In the genomic region with DNA sequence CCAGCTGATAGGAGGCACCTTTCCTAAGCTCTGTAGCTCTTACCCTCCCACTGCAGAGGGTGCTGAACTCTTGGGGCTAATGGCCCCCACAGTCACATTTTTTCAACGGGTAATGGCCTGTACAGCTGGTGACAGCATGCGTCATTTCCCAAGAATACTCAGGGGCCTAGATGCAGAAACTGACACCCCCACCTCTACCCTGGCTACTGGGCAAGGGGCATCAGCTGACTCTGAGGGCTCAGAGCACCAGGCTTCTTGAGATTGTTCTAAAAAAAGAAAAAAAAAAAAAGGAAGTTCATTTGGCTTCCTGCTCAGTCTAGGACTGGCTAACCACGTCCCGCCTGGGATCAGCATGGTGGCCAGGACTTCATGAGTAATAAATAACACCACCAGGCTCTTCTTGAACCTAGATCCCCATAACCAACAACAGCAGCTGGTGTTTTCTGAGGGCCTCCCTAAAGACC, we compare ENCODE assay signal across 9 cellular contexts. TPM values are rescaled to one million over a fixed set of nuclear protein-coding genes. Genes with fewer than 3 reads are reported as not detected.
DNase-seq lines count a peak whose midpoint lies in the region; ATAC-seq, FAIRE-seq and TF ChIP-seq lines count a peak whose summit lies in the region.
"Had no signal": no experiment of that assay in that cellular context is flagged by ENCODE, and none has a peak within 500 bp of the region (broad histone marks: within the 10 kb centered on the region; RNA-seq: fewer than 3 reads in every experiment).

No MANE protein-coding gene starts in this region.

- H3K4me3 Mint-ChIP-seq in dendritic cell treated with granulocyte-macrophage colony-stimulating factor and Interleukin-4, amounts not matched to agents 40 ng/mL and 50 ng/mL, for 4 days: no peak overlapping the region
- H3K4me3 Mint-ChIP-seq in osteocyte (ENCODE audit: unreplicated experiment): no peak overlapping the region
- H3K4me3 Mint-ChIP-seq: activated CD8-positive, alpha-beta memory T cell treated with anti-CD3 and anti-CD28 coated beads, Interleukin-2, amount 10 ng/mL, durations not matched to agents 7 days and 5 days had no signal

- no peaks in the 10 kb centered on the region for H3K9me3 Mint-ChIP-seq in dendritic cell treated with granulocyte-macrophage colony-stimulating factor and Interleukin-4, amounts not matched to agents 40 ng/mL and 50 ng/mL, for 4 days
- no peaks in the 10 kb centered on the region for H3K9me3 Mint-ChIP-seq in osteocyte (ENCODE audit: unreplicated experiment)

- intact Hi-C loops in dendritic cell treated with granulocyte-macrophage colony-stimulating factor and Interleukin-4, amounts not matched to agents 40 ng/mL and 50 ng/mL, for 4 days (cut with micrococcal nuclease): loop anchor here (2.0 to 5.0 kb wide), 2 partner anchors 15 to 35 kb away; no protein-coding TSS in a partner anchor

- no peak for FAIRE-seq in GM12891 (lab: Jason Lieb, UNC)

- TF ChIP-seq POLR2A in GM12891 (IDR thresholded peaks at IDR 0.05; ENCODE audit: low read depth, low read length): no peak

- DNase-seq in AG08395 (ENCODE audit: low spot score) (peak; percentile 54), KG1 (lab: John Stamatoyannopoulos, UW) (peak; percentile 86), mucosa of gallbladder (ENCODE audit: low spot score) (peak; percentile 49), NCI-H524 (lab: John Stamatoyannopoulos, UW) (no peak), osteocyte (ENCODE audit: extremely low spot score, unreplicated experiment) (no peak), GM12891 (ENCODE audit: insufficient read length, low spot score) (no peak)
- DNase-seq: activated CD8-positive, alpha-beta memory T cell treated with anti-CD3 and anti-CD28 coated beads, Interleukin-2, amount 10 ng/mL, durations not matched to agents 7 days and 5 days had no signal

- ATAC-seq in HG02798 (IDR thresholded peaks at IDR 0.05; ENCODE audit: poor library complexity, unreplicated experiment): no peak
- ATAC-seq: activated CD8-positive, alpha-beta memory T cell treated with anti-CD3 and anti-CD28 coated beads, Interleukin-2, amount 10 ng/mL, durations not matched to agents 7 days and 5 days had no signal

- TF ChIP-seq CTCF in osteocyte (IDR thresholded peaks at IDR 0.05): no peak

- peaks cover 44% of the 10 kb centered on the region for H3K27me3 Mint-ChIP-seq in dendritic cell treated with granulocyte-macrophage colony-stimulating factor and Interleukin-4, amounts not matched to agents 40 ng/mL and 50 ng/mL, for 4 days
- H3K27me3 Mint-ChIP-seq in osteocyte (ENCODE audit: unreplicated experiment): no peaks in the 10 kb centered on the region
- H3K27me3 Mint-ChIP-seq: activated CD8-positive, alpha-beta memory T cell treated with anti-CD3 and anti-CD28 coated beads, Interleukin-2, amount 10 ng/mL, durations not matched to agents 7 days and 5 days had no signal

- H3K36me3 Mint-ChIP-seq in dendritic cell treated with granulocyte-macrophage colony-stimulating factor and Interleukin-4, amounts not matched to agents 40 ng/mL and 50 ng/mL, for 4 days (ENCODE audit: low read depth): no peaks in the 10 kb centered on the region
- no peaks in the 10 kb centered on the region for H3K36me3 Mint-ChIP-seq in osteocyte (ENCODE audit: unreplicated experiment)
- H3K36me3 Mint-ChIP-seq: activated CD8-positive, alpha-beta memory T cell treated with anti-CD3 and anti-CD28 coated beads, Interleukin-2, amount 10 ng/mL, durations not matched to agents 7 days and 5 days had no signal

- H3K27ac Mint-ChIP-seq in dendritic cell treated with granulocyte-macrophage colony-stimulating factor and Interleukin-4, amounts not matched to agents 40 ng/mL and 50 ng/mL, for 4 days: peak overlapping the region; percentile 85
- H3K27ac Mint-ChIP-seq in osteocyte (ENCODE audit: unreplicated experiment): no peak overlapping the region
- H3K27ac Mint-ChIP-seq: activated CD8-positive, alpha-beta memory T cell treated with anti-CD3 and anti-CD28 coated beads, Interleukin-2, amount 10 ng/mL, durations not matched to agents 7 days and 5 days had no signal

- peaks cover 63% of the 10 kb centered on the region for H3K4me1 Mint-ChIP-seq in dendritic cell treated with granulocyte-macrophage colony-stimulating factor and Interleukin-4, amounts not matched to agents 40 ng/mL and 50 ng/mL, for 4 days (ENCODE audit: low read depth)
- H3K4me1 Mint-ChIP-seq in osteocyte (ENCODE audit: unreplicated experiment): peaks cover 22% of the 10 kb centered on the region

TF ChIP-seq in GM12891, 5 proteins besides CTCF, POLR2A, EP300 and RAD21:
- TF ChIP-seq PAX5 (IDR thresholded peaks at IDR 0.05; ENCODE audit: insufficient read depth, low read length, severe bottlenecking) (no peak), POLR2AphosphoS5 (IDR thresholded peaks at IDR 0.05; ENCODE audit: low read depth, low read length) (no peak), POU2F2 (IDR thresholded peaks at IDR 0.05; ENCODE audit: low read depth, low read length) (no peak), SPI1 (IDR thresholded peaks at IDR 0.05; ENCODE audit: low read depth, low read length) (no peak), TAF1 (IDR thresholded peaks at IDR 0.05; ENCODE audit: low read depth, low read length) (no peak)

RNA-seq across cellular contexts. Expression of gene ZFP36L1, which starts 35.2 kb away (rescaled TPM):
- total RNA-seq in mucosa of gallbladder (398 TPM), osteocyte (311 and 352 TPM in 2 replicates)
- polyA plus RNA-seq in GM12891 (2012; ENCODE audit: low read depth, missing spikeins): 48.8 TPM

Comparison
In these comparisons a context has a peak if more than half of its experiments do, and no peak if none do; other contexts are left out.
1. DNase-seq: peak in AG08395 (single experiment), KG1 (single experiment) and mucosa of gallbladder (single experiment); none in NCI-H524 (0 of 2), osteocyte (single experiment) and GM12891 (single experiment).